ENCODE assay signal across 24 cellular contexts in the genomic region with DNA sequence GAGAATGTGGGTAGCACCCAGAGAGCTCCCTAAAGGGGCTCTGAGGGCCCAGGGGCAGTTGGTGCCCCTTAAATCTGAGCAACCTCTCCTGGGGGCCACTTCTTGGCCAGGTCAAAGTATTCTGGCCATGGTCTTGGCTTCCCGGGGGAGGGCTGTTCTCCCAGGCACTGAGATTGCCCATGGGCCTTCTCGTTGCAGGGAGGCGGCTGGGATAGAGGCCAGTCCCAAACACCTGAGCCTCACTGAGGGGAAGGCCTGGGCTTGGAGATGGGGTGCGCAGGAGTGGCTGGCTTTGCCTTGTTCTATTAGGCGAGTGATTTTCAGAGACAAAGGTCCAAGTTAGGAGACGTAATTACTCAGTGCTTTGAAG.
"Had no signal": no experiment of that assay in that cellular context is flagged by ENCODE, and none has a peak within 500 bp of the region (broad histone marks: within the 10 kb centered on the region; RNA-seq: fewer than 3 reads in every experiment).

No MANE protein-coding gene starts in this region.

- H3K4me3 ChIP-seq: colonic mucosa, esophagus squamous epithelium, gastrocnemius medialis, heart right ventricle, left lung, lower lobe of right lung, mucosa of descending colon had no signal

- H3K4me1 Mint-ChIP-seq: endodermal cell, mesothelial cell of epicardium had no signal

- H3K36me3 Mint-ChIP-seq: naive B cell had no signal

- H3K9me3 Mint-ChIP-seq: effector memory CD8-positive, alpha-beta T cell had no signal

- H3K27me3 ChIP-seq: colonic mucosa, esophagus squamous epithelium, gastrocnemius medialis, heart right ventricle, left lung had no signal

- H3K4me3 Mint-ChIP-seq: dendritic cell treated with granulocyte-macrophage colony-stimulating factor and Interleukin-4, amounts not matched to agents 40 ng/mL and 50 ng/mL, for 4 days; effector memory CD8-positive, alpha-beta T cell; endodermal cell; mesothelial cell of epicardium had no signal

- H3K27ac ChIP-seq: colonic mucosa, epithelial cell of prostate, esophagus squamous epithelium, gastrocnemius medialis, heart right ventricle, left lung, lower lobe of right lung had no signal

- ATAC-seq: effector memory CD8-positive, alpha-beta T cell; esophagus mucosa; gastrocnemius medialis; left cardiac atrium; left lung; left ventricle myocardium superior; lower lobe of right lung; mucosa of descending colon had no signal

- H3K27me3 Mint-ChIP-seq: dendritic cell treated with granulocyte-macrophage colony-stimulating factor and Interleukin-4, amounts not matched to agents 40 ng/mL and 50 ng/mL, for 4 days; effector memory CD8-positive, alpha-beta T cell; naive B cell had no signal

- H3K36me3 ChIP-seq: colonic mucosa had no signal

- H3K4me1 ChIP-seq: colonic mucosa, esophagus squamous epithelium, gastrocnemius medialis, left lung, lower lobe of right lung had no signal

- H3K9me3 ChIP-seq: colonic mucosa, esophagus squamous epithelium, gastrocnemius medialis, left lung, lower lobe of right lung, mucosa of descending colon had no signal

- DNase-seq: colonic mucosa; cortex of kidney; effector CD8-positive, alpha-beta T cell; effector memory CD8-positive, alpha-beta T cell; endodermal cell; erythroblast; esophagus squamous epithelium; foreskin fibroblast; foreskin melanocyte; gastrocnemius medialis; glutamatergic neuron; heart right ventricle; hippocampal formation; left cardiac atrium; left ventricle myocardium superior; lower lobe of right lung; mesenchymal stem cell; mucosa of descending colon; naive B cell had no signal

- H3K27ac Mint-ChIP-seq: dendritic cell treated with granulocyte-macrophage colony-stimulating factor and Interleukin-4, amounts not matched to agents 40 ng/mL and 50 ng/mL, for 4 days; effector memory CD8-positive, alpha-beta T cell; endodermal cell; mesothelial cell of epicardium had no signal
